Comparison of ENCODE assay signal across 8 cellular contexts in the genomic region with DNA sequence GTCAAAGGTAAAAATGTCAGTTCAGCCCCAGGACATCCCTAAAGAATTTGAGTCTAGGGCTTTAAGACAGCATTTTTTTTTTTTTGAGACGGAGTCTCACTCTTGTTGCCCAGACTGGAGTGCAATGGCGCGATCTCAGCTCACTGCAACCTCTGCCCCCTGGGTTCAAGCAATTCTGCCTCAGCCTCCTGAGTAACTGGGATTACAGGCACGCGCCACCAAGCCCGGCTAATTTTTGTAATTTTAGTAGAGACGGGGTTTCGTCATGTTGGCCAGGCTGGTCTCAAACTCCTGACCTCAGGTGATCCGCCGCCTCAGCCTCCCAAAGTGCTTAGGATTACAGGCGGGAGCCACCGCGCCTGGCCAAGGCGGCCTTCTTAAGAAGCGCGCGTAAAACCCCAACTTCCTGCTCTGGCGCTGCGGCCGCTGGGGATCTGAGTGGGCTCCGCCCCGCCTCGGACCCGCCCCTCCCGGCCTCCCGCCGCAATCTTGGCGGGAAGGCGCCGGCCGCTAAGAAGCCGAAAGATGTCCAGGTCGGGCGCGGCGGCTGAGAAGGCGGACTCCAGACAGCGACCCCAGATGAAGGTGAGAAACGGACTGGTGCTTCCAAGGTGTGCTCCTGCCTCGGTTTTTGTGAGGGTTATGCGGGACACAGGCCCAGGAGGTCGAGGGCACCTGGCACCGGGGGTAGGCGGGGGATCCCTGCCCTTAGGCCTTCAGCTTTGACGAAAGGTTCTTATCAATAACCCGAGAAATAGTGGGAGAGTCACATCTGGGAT. TPM values are rescaled to one million over a fixed set of nuclear protein-coding genes. Genes with fewer than 3 reads are reported as not detected.
DNase-seq lines count a peak whose midpoint lies in the region; ATAC-seq, FAIRE-seq and TF ChIP-seq lines count a peak whose summit lies in the region.
"Not testable (repeated sequence)": the region's sequence is repeated elsewhere in the genome, so short reads cannot be mapped to it uniquely, and the experiment has no call there.

TSS of gene WDR76 (plus strand) at position 495 of the 779 bp plus-strand sequence. CDS start at position 526, 31 bp downstream.

- peak within 1 kb of the TSS; percentile 76 for H2AFZ ChIP-seq in MM.1S (ENCODE audit: low read length)

- TF ChIP-seq POLR2A in H54 (IDR thresholded peaks at IDR 0.05; ENCODE audit: low read depth, low read length) = peak; percentile 40; the same call in 1 of the 2 replicates

- H3F3A ChIP-seq in MM.1S (ENCODE audit: insufficient read depth, low read length) = not testable (repeated sequence)

- DNase-seq in DMS53 (lab: John Stamatoyannopoulos, UW) (peak; percentile 87), H54 (ENCODE audit: insufficient read length, low spot score) (peak; percentile 77), MM.1S (peak; percentile 92), SHP77 (lab: John Stamatoyannopoulos, UW) (peak; percentile 71 to 87), fibroblast of mammary gland (ENCODE audit: low read depth) (peak; percentile 84), naive B cell (peak; percentile 63)
- DNase-seq in stimulated activated CD8-positive, alpha-beta memory T cell treated with anti-CD3 and anti-CD28 coated beads, Interleukin-7, amount 100 ng/mL, for 24 hours (ENCODE audit: low read depth) = peak; percentile 59

- H3K27ac ChIP-seq in MM.1S (ENCODE audit: low read length) = peak within 1 kb of the TSS; percentile 54

- ATAC-seq in activated T-helper 17 cell treated with anti-CD3 and anti-CD28 coated beads, Interleukin-2, amount 50 U/mL, for 72 hours (replicated peaks) = peak; percentile 75
- peak; percentile 70 to 72 for ATAC-seq in naive B cell (ENCODE audit: low read depth in 2 of 2)

- peak within 1 kb of the TSS; percentile 85 for H3K4me2 ChIP-seq in MM.1S (ENCODE audit: low read depth, low read length)

- H3K4me1 ChIP-seq in MM.1S (ENCODE audit: low read length) = not testable (repeated sequence)

- peaks cover 74% of the 10 kb centered on the region for H3K79me2 ChIP-seq in MM.1S (ENCODE audit: low read length)

- not testable (repeated sequence) for H3K9me2 ChIP-seq in MM.1S (replicated peaks; ENCODE audit: insufficient read depth, low read length)

- not testable (repeated sequence) for H3K9me3 Mint-ChIP-seq in activated T-helper 17 cell treated with anti-CD3 and anti-CD28 coated beads, Interleukin-2, amount 50 U/mL, for 72 hours; naive B cell

- not testable (repeated sequence) for H3K9me3 ChIP-seq in MM.1S (replicated peaks; ENCODE audit: insufficient read depth, low read length)

- H3K4me3 Mint-ChIP-seq in activated T-helper 17 cell treated with anti-CD3 and anti-CD28 coated beads, Interleukin-2, amount 50 U/mL, for 72 hours = peak within 1 kb of the TSS; percentile 98
- H3K4me3 Mint-ChIP-seq in naive B cell = peak within 1 kb of the TSS; percentile 84 to 99 (median 91)

- not testable (repeated sequence) for H4K20me1 ChIP-seq in MM.1S (ENCODE audit: insufficient read depth, low read length)

- H3K9ac ChIP-seq in MM.1S (ENCODE audit: low read length) = peak within 1 kb of the TSS; percentile 89

- peak within 1 kb of the TSS; percentile 85 for H3K4me3 ChIP-seq in MM.1S (ENCODE audit: low read length)
- H3K4me3 ChIP-seq in fibroblast of mammary gland (ENCODE audit: control insufficient read depth, low read depth, low read length) = peak within 1 kb of the TSS; percentile 78

- not testable (repeated sequence) for H3K27me3 ChIP-seq in MM.1S (replicated peaks; ENCODE audit: insufficient read depth, low read length)

- H3K4me1 Mint-ChIP-seq in activated T-helper 17 cell treated with anti-CD3 and anti-CD28 coated beads, Interleukin-2, amount 50 U/mL, for 72 hours = peaks cover 16% of the 10 kb centered on the region
- peaks cover 32 to 73% (median 48%) of the 10 kb centered on the region in 3 donors for H3K4me1 Mint-ChIP-seq in naive B cell

- H3K36me3 Mint-ChIP-seq in activated T-helper 17 cell treated with anti-CD3 and anti-CD28 coated beads, Interleukin-2, amount 50 U/mL, for 72 hours (ENCODE audit: low read depth) = peaks cover 81% of the 10 kb centered on the region
- H3K36me3 Mint-ChIP-seq in naive B cell = not testable (repeated sequence)

- not testable (repeated sequence) for H3K27me3 Mint-ChIP-seq in activated T-helper 17 cell treated with anti-CD3 and anti-CD28 coated beads, Interleukin-2, amount 50 U/mL, for 72 hours; naive B cell

- H3K27ac Mint-ChIP-seq in activated T-helper 17 cell treated with anti-CD3 and anti-CD28 coated beads, Interleukin-2, amount 50 U/mL, for 72 hours = peak within 1 kb of the TSS; percentile 81
- H3K27ac Mint-ChIP-seq in naive B cell = peak within 1 kb of the TSS; percentile 76 to 92 (median 89)

- not testable (repeated sequence) for TF ChIP-seq CTCF in MM.1S (IDR thresholded peaks at IDR 0.05; ENCODE audit: low read length); fibroblast of mammary gland (conservative IDR thresholded peaks at IDR 0.05; ENCODE audit: control insufficient read depth, insufficient read depth, low read depth, low read length)

- H3K36me3 ChIP-seq in MM.1S (replicated peaks; ENCODE audit: insufficient read depth, low read length) = not testable (repeated sequence)

- not testable (repeated sequence) for FAIRE-seq in H54 (lab: Jason Lieb, UNC)

RNA-seq across cellular contexts. Expression of gene WDR76, which starts in this region (rescaled TPM):
- total RNA-seq in activated T-helper 17 cell treated with anti-CD3 and anti-CD28 coated beads, Interleukin-2, amount 50 U/mL, for 72 hours = 10 to 100 TPM; 73.0 to 86.2 TPM
- polyA plus RNA-seq in naive B cell (ENCODE audit: low read depth in 6 of 6) = 1 to 10 TPM; 2.8 to 7.8 (median 6.0) TPM

Comparison
In these comparisons a context has a peak if more than half of its experiments do, and no peak if none do; other contexts are left out.
1. Peak in every context shown above with its lines: DNase-seq, ATAC-seq, H3K4me3 ChIP-seq and H3K27ac ChIP-seq.